8 cellular contexts compared by ENCODE assay signal in the genomic region with DNA sequence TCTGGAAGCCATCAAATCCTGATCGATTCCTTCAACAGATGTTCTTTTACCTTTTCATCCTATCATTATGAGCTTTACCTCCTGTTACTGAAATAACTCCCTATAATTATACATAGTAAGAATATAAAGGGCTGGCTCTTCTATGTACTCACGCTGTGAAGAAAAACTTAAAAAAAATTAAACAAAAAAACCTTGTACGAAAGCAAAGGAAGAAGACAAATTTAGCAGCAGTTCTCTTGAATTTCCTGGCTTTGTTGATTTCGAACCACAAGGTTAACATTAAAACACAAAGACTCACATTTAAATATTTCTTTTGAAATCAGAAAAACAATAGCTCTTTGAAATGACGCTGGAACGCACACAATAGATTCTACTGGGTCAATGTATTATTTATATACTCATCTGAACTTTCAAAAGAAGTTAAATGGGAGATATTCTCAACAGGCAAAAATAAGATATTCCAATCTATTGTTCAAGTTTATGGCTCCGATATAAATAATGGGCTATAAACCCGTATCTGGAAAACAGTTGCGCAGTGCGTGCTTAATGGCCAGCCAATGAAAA. TPM values are rescaled to one million over a fixed set of nuclear protein-coding genes. Genes with fewer than 3 reads are reported as not detected.
DNase-seq lines count a peak whose midpoint lies in the region; TF ChIP-seq lines count a peak whose summit lies in the region.

No MANE protein-coding gene starts in this region.

- no peaks in the 10 kb centered on the region for H3K36me3 ChIP-seq in BJ (ENCODE audit: control insufficient read depth, insufficient read depth, low read length)
- H3K36me3 ChIP-seq in KOPT-K1 (ENCODE audit: insufficient read depth, low read length): no peaks in the 10 kb centered on the region
- no peaks in the 10 kb centered on the region for H3K36me3 ChIP-seq in muscle layer of colon (ENCODE audit: insufficient read depth, low read length)

- no peaks in the 10 kb centered on the region for H3K9me3 Mint-ChIP-seq in chondrocyte (ENCODE audit: low read depth)

- POLR2A ChIA-PET in BJ (lab: Charles Lee): interaction anchor here (0.7 to 1.2 kb wide), 4 partner anchors 17 to 38 kb away, joined by 3 to 25 read pairs (median 14); no protein-coding TSS in a partner anchor

- H3K4me3 ChIP-seq in BJ (ENCODE audit: low read depth, low read length) (peak overlapping the region; percentile 88), muscle layer of colon (ENCODE audit: low read depth in 1 of 2, low read length in 2 of 2) (peak overlapping the region; percentile 84)

- H3K4me3 Mint-ChIP-seq in chondrocyte (ENCODE audit: unreplicated experiment): peak overlapping the region; percentile 91

- peak overlapping the region; percentile 73 for H3K9ac ChIP-seq in muscle layer of colon (ENCODE audit: low read length)

- CTCF ChIA-PET in BJ (lab: Yijun Ruan, JAX): interaction anchor here (1.1 to 1.3 kb wide), 2 partner anchors 19 to 161 kb away, joined by 3 to 4 read pairs; no protein-coding TSS in a partner anchor

- peaks cover 25% of the 10 kb centered on the region for H3K4me1 Mint-ChIP-seq in chondrocyte (ENCODE audit: low read depth)

- H3K9me3 ChIP-seq in KOPT-K1 (ENCODE audit: insufficient read depth, low read length, poor library complexity, severe bottlenecking) (no peaks in the 10 kb centered on the region), muscle layer of colon (ENCODE audit: low read length) (no peaks in the 10 kb centered on the region)

- DNase-seq in BJ (ENCODE audit: low read depth): peak; percentile 58
- no peak for DNase-seq in chondrocyte (ENCODE audit: low spot score)
- DNase-seq in occipital lobe (lab: John Stamatoyannopoulos, UW): no peak
- DNase-seq in D341Med (ENCODE audit: low spot score): no peak
- no peak for DNase-seq in NOMO-1 treated with DMSO at 0.1 percent for 48 hours (lab: John Stamatoyannopoulos, UW; ENCODE audit: unreplicated experiment)
- DNase-seq in stimulated activated CD4-positive, alpha-beta T cell treated with anti-CD3 and anti-CD28 coated beads, Interleukin-2, amount 100 ng/mL, for 48 hours: no peak

- no peaks in the 10 kb centered on the region for H3K27me3 Mint-ChIP-seq in chondrocyte (ENCODE audit: low read depth)

- no peaks in the 10 kb centered on the region for H3K36me3 Mint-ChIP-seq in chondrocyte (ENCODE audit: low read depth)

- peak overlapping the region; percentile 99 for H3K27ac Mint-ChIP-seq in chondrocyte (ENCODE audit: unreplicated experiment)

- TF ChIP-seq CTCF in BJ (IDR thresholded peaks at IDR 0.05; ENCODE audit: insufficient read depth, low read depth, low read length) (no peak), chondrocyte (IDR thresholded peaks at IDR 0.05) (no peak)

- H3K27ac ChIP-seq in KOPT-K1 (ENCODE audit: low read depth, low read length, poor library complexity, severe bottlenecking) (peak overlapping the region; percentile 98), muscle layer of colon (ENCODE audit: low read depth, low read length) (peak overlapping the region; percentile 100)

- H3K27me3 ChIP-seq in BJ (ENCODE audit: control insufficient read depth, insufficient read depth, low read length): no peaks in the 10 kb centered on the region
- H3K27me3 ChIP-seq in muscle layer of colon (ENCODE audit: control insufficient read depth in 1 of 2, insufficient read depth in 2 of 2, low read length in 2 of 2): no peaks in the 10 kb centered on the region

- peaks cover 10% of the 10 kb centered on the region for H3K4me1 ChIP-seq in muscle layer of colon (ENCODE audit: insufficient read depth, low read length)

RNA-seq across cellular contexts. Expression of gene SPEN, which starts 13.6 kb away (rescaled TPM):
- polyA plus RNA-seq in BJ (2011; rRNA removed): 3.1 and 4.6 TPM in 2 replicates
- polyA minus RNA-seq in BJ (2011; rRNA and poly(A)+ RNA removed): 13.6 and 25.0 TPM in 2 replicates
- total RNA-seq in chondrocyte (38.4 to 49.7 TPM (median 39.4 TPM) in 3 replicates), occipital lobe (80.0 TPM)

RNA-seq across cellular contexts. Expression of gene UQCRHL, which starts 26.5 kb away (rescaled TPM):
- 0.56 and 1.3 TPM in 2 replicates for polyA plus RNA-seq in BJ (2011; rRNA removed)
- polyA minus RNA-seq in BJ (2011; rRNA and poly(A)+ RNA removed): 0.28 and 0.87 TPM in 2 replicates
- total RNA-seq in chondrocyte (1.3 to 1.5 TPM (median 1.3 TPM) in 3 replicates), occipital lobe (2.7 TPM)
